Comparison of ENCODE assay signal across 35 cellular contexts in the genomic region with DNA sequence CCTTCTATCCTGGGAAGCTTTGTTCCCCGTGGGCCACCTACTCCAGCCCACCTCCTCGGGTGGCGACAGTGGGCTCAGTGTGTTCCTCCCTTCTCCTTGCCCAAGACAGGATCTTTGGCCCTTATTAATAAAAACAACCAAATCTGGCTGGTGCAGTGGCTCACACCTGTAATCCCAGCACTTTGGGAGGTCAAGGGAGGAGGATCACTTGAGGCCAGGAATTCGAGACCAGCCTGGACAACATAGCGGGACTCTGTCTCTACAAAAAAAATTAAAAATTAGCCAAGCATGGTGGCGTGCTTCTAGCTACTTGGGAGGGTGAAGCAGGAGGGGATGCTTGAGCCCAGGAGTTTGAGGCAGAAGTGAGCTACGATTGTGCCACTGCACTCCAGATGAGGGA. TPM values are rescaled to one million over a fixed set of nuclear protein-coding genes. Genes with fewer than 3 reads are reported as not detected.
"Had no signal": no experiment of that assay in that cellular context is flagged by ENCODE, and none has a peak within 500 bp of the region (broad histone marks: within the 10 kb centered on the region; RNA-seq: fewer than 3 reads in every experiment).

No MANE protein-coding gene starts in this region.

- H3K27ac ChIP-seq: ascending aorta, cardiac muscle cell, KMS-11, VCaP had no signal

- ATAC-seq: activated T-helper 17 cell treated with anti-CD3 and anti-CD28 coated beads, Interleukin-2, amount 50 U/mL, for 72 hours had no signal

- H3K4me1 ChIP-seq: ascending aorta had no signal

- H3K4me3 ChIP-seq: ascending aorta, cardiac muscle cell had no signal

- H3K27me3 Mint-ChIP-seq: activated CD4-positive, alpha-beta memory T cell treated with anti-CD3 and anti-CD28 coated beads for 36 hours; activated T-helper 17 cell treated with anti-CD3 and anti-CD28 coated beads, Interleukin-2, amount 50 U/mL, for 72 hours had no signal

- H3K36me3 ChIP-seq: ascending aorta, cardiac muscle cell had no signal

- H3K4me2 ChIP-seq: KMS-11 had no signal

- H3K4me1 Mint-ChIP-seq: activated T-helper 17 cell treated with anti-CD3 and anti-CD28 coated beads, Interleukin-2, amount 50 U/mL, for 72 hours; central memory CD8-positive, alpha-beta T cell had no signal

- H3K27me3 ChIP-seq: ascending aorta, cardiac muscle cell had no signal

- H3K4me3 Mint-ChIP-seq: activated B cell treated with CpG ODN at 0.5 μM for 24 hours; activated CD4-positive, alpha-beta memory T cell treated with anti-CD3 and anti-CD28 coated beads for 36 hours; activated naive CD8-positive, alpha-beta T cell treated with anti-CD3 and anti-CD28 coated beads for 36 hours; activated T-cell treated with anti-CD3 and anti-CD28 coated beads, Interleukin-2, amount 50 U/mL, for 72 hours; activated T-helper 17 cell treated with anti-CD3 and anti-CD28 coated beads, Interleukin-2, amount 50 U/mL, for 72 hours; central memory CD8-positive, alpha-beta T cell had no signal

- H3K27ac Mint-ChIP-seq: activated B cell treated with CpG ODN at 0.5 μM for 24 hours; activated CD4-positive, alpha-beta memory T cell treated with anti-CD3 and anti-CD28 coated beads for 36 hours; activated naive CD8-positive, alpha-beta T cell treated with anti-CD3 and anti-CD28 coated beads for 36 hours; activated T-cell treated with anti-CD3 and anti-CD28 coated beads, Interleukin-2, amount 50 U/mL, for 72 hours; activated T-helper 17 cell treated with anti-CD3 and anti-CD28 coated beads, Interleukin-2, amount 50 U/mL, for 72 hours had no signal

- H3K9ac ChIP-seq: KMS-11 had no signal

- DNase-seq: activated B cell treated with CpG ODN at 0.5 μM for 24 hours; activated CD4-positive, alpha-beta memory T cell treated with anti-CD3 and anti-CD28 coated beads for 36 hours; activated CD4-positive, alpha-beta T cell treated with anti-CD3 and anti-CD28 coated beads for 4 hours; activated CD4-positive, alpha-beta T cell treated with anti-CD3 and anti-CD28 coated beads, Interleukin-2, amount 50 U/mL, for 1 hour; activated CD4-positive, CD25-positive, alpha-beta regulatory T cell treated with anti-CD3 and anti-CD28 coated beads, Interleukin-2, amount 50 U/mL, for 72 hours; activated effector memory CD4-positive, alpha-beta T cell treated with anti-CD3 and anti-CD28 coated beads, Interleukin-2, amount 50 U/mL, for 16 hours; activated naive CD4-positive, alpha-beta T cell; activated naive CD4-positive, alpha-beta T cell treated with anti-CD3 and anti-CD28 coated beads, Interleukin-2, amount 50 U/mL, for 16 hours; activated naive CD8-positive, alpha-beta T cell treated with anti-CD3 and anti-CD28 coated beads for 36 hours; activated T-cell treated with anti-CD3 and anti-CD28 coated beads, Interleukin-2, amount 50 U/mL, for 1 hour; activated T-cell treated with anti-CD3 and anti-CD28 coated beads, Interleukin-2, amount 50 U/mL, for 72 hours; amniotic stem cell; NCI-H1092 treated with DMSO at 0.1 percent for 48 hours; NCI-H146; NCI-H187; NCI-H2029 treated with DMSO at 0.1 percent for 48 hours; NCI-H2107; NCI-H2171; NCI-H510A; NCI-H526; NCI-H748 treated with DMSO at 0.1 percent for 48 hours; OCI-M1; Right ventricle myocardium superior; SW 1271; T-helper 1 cell; T-helper 2 cell; T-helper 9 cell had no signal

RNA-seq across cellular contexts. Expression of a gene that starts 55.3 kb away (rescaled TPM):
- total RNA-seq: activated B cell treated with CpG ODN at 0.5 μM for 24 hours; activated CD4-positive, alpha-beta memory T cell treated with anti-CD3 and anti-CD28 coated beads for 36 hours; activated CD8-positive, alpha-beta memory T cell treated with anti-CD3 and anti-CD28 coated beads for 36 hours; activated naive CD8-positive, alpha-beta T cell treated with anti-CD3 and anti-CD28 coated beads for 36 hours; activated T-cell treated with anti-CD3 and anti-CD28 coated beads, Interleukin-2, amount 50 U/mL, for 72 hours; activated T-helper 17 cell treated with anti-CD3 and anti-CD28 coated beads, Interleukin-2, amount 50 U/mL, for 72 hours; ascending aorta; cardiac muscle cell; M059J; Right ventricle myocardium superior had no signal
- polyA plus RNA-seq: cardiac muscle cell had no signal

RNA-seq across cellular contexts. Expression of a gene that starts 59.6 kb away (rescaled TPM):
- total RNA-seq: activated B cell treated with CpG ODN at 0.5 μM for 24 hours; activated CD4-positive, alpha-beta memory T cell treated with anti-CD3 and anti-CD28 coated beads for 36 hours; activated CD8-positive, alpha-beta memory T cell treated with anti-CD3 and anti-CD28 coated beads for 36 hours; activated naive CD8-positive, alpha-beta T cell treated with anti-CD3 and anti-CD28 coated beads for 36 hours; activated T-cell treated with anti-CD3 and anti-CD28 coated beads, Interleukin-2, amount 50 U/mL, for 72 hours; activated T-helper 17 cell treated with anti-CD3 and anti-CD28 coated beads, Interleukin-2, amount 50 U/mL, for 72 hours; ascending aorta; cardiac muscle cell; M059J; Right ventricle myocardium superior had no signal
- polyA plus RNA-seq: cardiac muscle cell had no signal
